In genomic region chr16:81424761-81425160, GRCh38 we compare ENCODE assay signal across 2 cellular contexts.
TF ChIP-seq lines count a peak whose summit lies in the region.

No MANE protein-coding gene starts in this region.

TF ChIP-seq in HCT116, 20 proteins besides CTCF, POLR2A, EP300 and RAD21 (continued from another document):
- TF ChIP-seq ZBTB33 (IDR thresholded peaks at IDR 0.05; ENCODE audit: extremely low read depth, insufficient replicate concordance, low read length) (no peak), YY1 (IDR thresholded peaks at IDR 0.05; ENCODE audit: extremely low read depth, insufficient replicate concordance, low read depth, low read length) (no peak), POLR2AphosphoS5 (IDR thresholded peaks at IDR 0.05; ENCODE audit: low read depth, low read length) (no peak)

TF ChIP-seq in HepG2, 621 proteins besides CTCF, POLR2A, EP300 and RAD21 (continued from another document and continues in another):
- TF ChIP-seq GABPA (IDR thresholded peaks at IDR 0.05; ENCODE audit: low read depth, low read length) (no peak), GABPA (CRISPR knock-in tag; IDR thresholded peaks at IDR 0.05; ENCODE audit: low read depth) (peak; percentile 54; the same call in 1 of the 2 replicates), TOPORS (CRISPR knock-in tag; IDR thresholded peaks at IDR 0.05) (no peak), CEBPG (CRISPR knock-in tag; IDR thresholded peaks at IDR 0.05) (peak; percentile 48; the same call in 1 of the 2 replicates), GABPB1 (CRISPR knock-in tag; IDR thresholded peaks at IDR 0.05) (peak; percentile 45; the same call in 1 of the 2 replicates), FOXC1 (CRISPR knock-in tag; IDR thresholded peaks at IDR 0.05; ENCODE audit: borderline replicate concordance) (no peak), TEAD2 (CRISPR knock-in tag; IDR thresholded peaks at IDR 0.05) (no peak), TARDBP (CRISPR knock-in tag; IDR thresholded peaks at IDR 0.05) (no peak), ZMAT5 (CRISPR knock-in tag; IDR thresholded peaks at IDR 0.05; ENCODE audit: borderline replicate concordance, low read depth) (no peak), ZNF496 (CRISPR knock-in tag; IDR thresholded peaks at IDR 0.05; ENCODE audit: insufficient replicate concordance) (no peak), ELF4 (CRISPR knock-in tag; IDR thresholded peaks at IDR 0.05; ENCODE audit: borderline replicate concordance) (no peak), BHLHE40 (IDR thresholded peaks at IDR 0.05; ENCODE audit: low read length) (peak; percentile 68), MED8 (CRISPR knock-in tag; IDR thresholded peaks at IDR 0.05; ENCODE audit: insufficient replicate concordance) (no peak), HNRNPK (IDR thresholded peaks at IDR 0.05; ENCODE audit: low read depth, low read length, poor library complexity, severe bottlenecking) (no peak), HDAC2 (CRISPR knock-in tag; IDR thresholded peaks at IDR 0.05) (0 out of 2 replicates have a peak, but pooled peaks have one; percentile 19), TP53 (CRISPR knock-in tag; conservative IDR thresholded peaks at IDR 0.05) (no peak), GFI1 (CRISPR knock-in tag; IDR thresholded peaks at IDR 0.05; ENCODE audit: borderline replicate concordance) (no peak), KLF9 (CRISPR knock-in tag; IDR thresholded peaks at IDR 0.05; ENCODE audit: low read depth) (no peak), CSRNP1 (CRISPR knock-in tag; IDR thresholded peaks at IDR 0.05) (no peak), ETV5 (CRISPR knock-in tag; IDR thresholded peaks at IDR 0.05; ENCODE audit: borderline replicate concordance) (peak; percentile 66; the same call in 1 of the 2 replicates), USF2 (IDR thresholded peaks at IDR 0.05; ENCODE audit: low read depth, low read length) (no peak), USF2 (CRISPR knock-in tag; IDR thresholded peaks at IDR 0.05; ENCODE audit: borderline replicate concordance) (peak; percentile 41; the same call in 1 of the 2 replicates), ADNP (CRISPR knock-in tag; IDR thresholded peaks at IDR 0.05) (no peak), ELF1 (CRISPR knock-in tag; IDR thresholded peaks at IDR 0.05) (peak; percentile 66), TFAP4 (IDR thresholded peaks at IDR 0.05; ENCODE audit: borderline replicate concordance, low read depth) (no peak), ATF5 (CRISPR knock-in tag; IDR thresholded peaks at IDR 0.05; ENCODE audit: low read depth) (no peak), ZBTB39 (CRISPR knock-in tag; IDR thresholded peaks at IDR 0.05) (no peak), RXRA (CRISPR knock-in tag; IDR thresholded peaks at IDR 0.05) (0 out of 2 replicates have a peak, but pooled peaks have one; percentile 25), AHDC1 (CRISPR knock-in tag; IDR thresholded peaks at IDR 0.05; ENCODE audit: borderline replicate concordance) (no peak), ZNF276 (CRISPR knock-in tag; IDR thresholded peaks at IDR 0.05; ENCODE audit: low read depth) (no peak), ATRX (CRISPR knock-in tag; IDR thresholded peaks at IDR 0.05; ENCODE audit: borderline replicate concordance) (no peak), ZNF12 (CRISPR knock-in tag; IDR thresholded peaks at IDR 0.05) (no peak), HMG20B (CRISPR knock-in tag; conservative IDR thresholded peaks at IDR 0.05) (no peak), ZNF335 (CRISPR knock-in tag; IDR thresholded peaks at IDR 0.05) (no peak), ERF (CRISPR knock-in tag; IDR thresholded peaks at IDR 0.05) (no peak), ZSCAN12 (CRISPR knock-in tag; IDR thresholded peaks at IDR 0.05) (no peak), ZKSCAN5 (CRISPR knock-in tag; IDR thresholded peaks at IDR 0.05) (no peak), ZNF441 (CRISPR knock-in tag; IDR thresholded peaks at IDR 0.05; ENCODE audit: borderline replicate concordance) (no peak), ZNF484 (CRISPR knock-in tag; IDR thresholded peaks at IDR 0.05; ENCODE audit: borderline replicate concordance, low read depth) (no peak), ZBED4 (CRISPR knock-in tag; IDR thresholded peaks at IDR 0.05; ENCODE audit: borderline replicate concordance) (no peak), ZNF782 (CRISPR knock-in tag; IDR thresholded peaks at IDR 0.05; ENCODE audit: borderline replicate concordance) (no peak), ZBTB7B (CRISPR knock-in tag; IDR thresholded peaks at IDR 0.05) (no peak), ZNF816 (CRISPR knock-in tag; IDR thresholded peaks at IDR 0.05; ENCODE audit: borderline replicate concordance) (no peak), ATF7-NPFF (CRISPR knock-in tag; IDR thresholded peaks at IDR 0.05; ENCODE audit: low read depth) (no peak), POLR2AphosphoS5 (IDR thresholded peaks at IDR 0.05; ENCODE audit: low read depth, low read length) (no peak)
